8 cellular contexts compared by ENCODE assay signal in genomic region chr16:48383877-48384304, GRCh38. TPM values are rescaled to one million over a fixed set of nuclear protein-coding genes. Genes with fewer than 3 reads are reported as not detected.
DNase-seq lines count a peak whose midpoint lies in the region; ATAC-seq, FAIRE-seq and TF ChIP-seq lines count a peak whose summit lies in the region.

No MANE protein-coding gene starts in this region.

- FAIRE-seq in endothelial cell of umbilical vein (lab: Jason Lieb, UNC): peak; percentile 66

- H3K27ac ChIP-seq in heart left ventricle (peak overlapping the region; percentile 97 to 100 (median 99)), SU-DHL-6 (ENCODE audit: low read depth, low read length) (no peak overlapping the region), endothelial cell of umbilical vein (ENCODE audit: insufficient read depth, low read depth, low read length) (peak overlapping the region; percentile 65)

- H3K79me2 ChIP-seq in SU-DHL-6 (ENCODE audit: insufficient read depth, low read length) (peaks cover 56% of the 10 kb centered on the region), endothelial cell of umbilical vein (ENCODE audit: control insufficient read depth, insufficient read depth, low read length) (peaks cover 55% of the 10 kb centered on the region)

- intact Hi-C loops in heart left ventricle (cut with DNase I): loop anchor here in 8 of 10 donors (2.0 to 10.0 kb wide), 7 partner anchors 17 to 241 kb away; partner anchors contain the start of gene N4BP1 (in 2 of the 8)
- intact Hi-C loops in cardiac septum (cut with DNase I): loop anchor here (1.0 to 10.0 kb wide), 2 partner anchors 19 to 151 kb away; no protein-coding TSS in a partner anchor
- intact Hi-C loops in endothelial cell of umbilical vein (cut with micrococcal nuclease): loop anchor here (1.0 to 10.0 kb wide), 4 partner anchors 31 to 139 kb away; partner anchors contain the start of genes ABCC11 and LONP2
- intact Hi-C loops in natural killer cell (cut with micrococcal nuclease): loop anchor here (5.0 to 10.0 kb wide), 2 partner anchors 228 to 1549 kb away; partner anchors contain the start of genes C16orf87 and N4BP1

- H3K27me3 ChIP-seq in heart left ventricle: no peaks in the 10 kb centered on the region
- no peaks in the 10 kb centered on the region for H3K27me3 ChIP-seq in SU-DHL-6 (ENCODE audit: low read length)
- H3K27me3 ChIP-seq in endothelial cell of umbilical vein (ENCODE audit: control insufficient read depth in 2 of 2, insufficient read depth in 2 of 2, low read length in 2 of 2): no peaks in the 10 kb centered on the region

- H3K4me3 ChIP-seq in heart left ventricle (peak overlapping the region; percentile 65 to 99 (median 95)), SU-DHL-6 (ENCODE audit: insufficient read depth, low read length, poor library complexity, severe bottlenecking) (peak overlapping the region; percentile 76), endothelial cell of umbilical vein (replicated peaks in 1 of 3; ENCODE audit: insufficient read depth in 1 of 3, low read depth in 1 of 3, low read length in 3 of 3) (peak overlapping the region; percentile 64 to 99 (median 77))

- H3K36me3 ChIP-seq in heart left ventricle (no peaks in the 10 kb centered on the region), SU-DHL-6 (ENCODE audit: low read length) (no peaks in the 10 kb centered on the region), endothelial cell of umbilical vein (ENCODE audit: control insufficient read depth in 2 of 2, extremely low read depth in 1 of 2, insufficient read depth in 2 of 2, low read length in 2 of 2) (no peaks in the 10 kb centered on the region)

- no peaks in the 10 kb centered on the region for H3K27me3 Mint-ChIP-seq in natural killer cell (ENCODE audit: low read depth in 2 of 2)

- TF ChIP-seq CTCF in heart left ventricle (IDR thresholded peaks at IDR 0.05): no peak
- TF ChIP-seq CTCF in SU-DHL-6 (IDR thresholded peaks at IDR 0.05; ENCODE audit: insufficient read depth, low read length, poor library complexity, severe bottlenecking): no peak
- no peak for TF ChIP-seq CTCF in endothelial cell of umbilical vein (IDR thresholded peaks at IDR 0.05; ENCODE audit: extremely low read depth in 1 of 2, insufficient read depth in 1 of 2, low read depth in 1 of 2, low read length in 2 of 2)
- no peak for TF ChIP-seq CTCF in natural killer cell (IDR thresholded peaks at IDR 0.05)

- H3K9me3 ChIP-seq in heart left ventricle (no peaks in the 10 kb centered on the region), SU-DHL-6 (ENCODE audit: insufficient read depth, low read length) (no peaks in the 10 kb centered on the region), endothelial cell of umbilical vein (replicated peaks; ENCODE audit: control insufficient read depth, insufficient read depth, low read length) (no peaks in the 10 kb centered on the region)

- CTCF ChIA-PET in endothelial cell of umbilical vein (lab: Charles Lee): interaction anchor here (2.7 to 3.3 kb wide), 2 partner anchors 18 to 239 kb away, joined by 12 to 17 read pairs; no protein-coding TSS in a partner anchor

- H3K4me3 Mint-ChIP-seq in natural killer cell: peak overlapping the region; percentile 92

- H3K4me1 ChIP-seq in heart left ventricle (peaks cover 10 to 65% (median 37%) of the 10 kb centered on the region in 12 donors), endothelial cell of umbilical vein (ENCODE audit: control insufficient read depth, extremely low read depth, insufficient read depth, low read length) (peaks cover 18% of the 10 kb centered on the region)

- no peaks in the 10 kb centered on the region; the same call in 1 of the 2 replicates for H3F3A ChIP-seq in SU-DHL-6 (ENCODE audit: insufficient read depth)

- TF ChIP-seq POLR2A in heart left ventricle (IDR thresholded peaks at IDR 0.05) (no peak), endothelial cell of umbilical vein (IDR thresholded peaks at IDR 0.05; ENCODE audit: low read depth, low read length) (no peak)

- H4K20me1 ChIP-seq in SU-DHL-6 (ENCODE audit: low read depth, low read length): peaks cover 46% of the 10 kb centered on the region
- peaks cover 6% of the 10 kb centered on the region for H4K20me1 ChIP-seq in endothelial cell of umbilical vein (replicated peaks; ENCODE audit: control insufficient read depth, extremely low read depth, insufficient read depth, low read length)

- no peaks in the 10 kb centered on the region for H3K36me3 Mint-ChIP-seq in natural killer cell

- H3K9me3 Mint-ChIP-seq in natural killer cell: no peaks in the 10 kb centered on the region

- H3K9ac ChIP-seq in SU-DHL-6 (ENCODE audit: low read length) (peak overlapping the region; percentile 98), endothelial cell of umbilical vein (replicated peaks; ENCODE audit: extremely low read depth, insufficient read depth, low read length) (peak overlapping the region; percentile 88)

- dilution Hi-C loops in endothelial cell of umbilical vein (cut with MboI; ENCODE audit: extremely low pct_ligation_motif_present, low sequenced_read_pairs): no loop called here

- peak overlapping the region; percentile 92 for H3K4me2 ChIP-seq in SU-DHL-6 (ENCODE audit: low read depth, low read length, poor library complexity, severe bottlenecking)
- peak overlapping the region; percentile 98 for H3K4me2 ChIP-seq in endothelial cell of umbilical vein (ENCODE audit: insufficient read depth, low read length)

- H3K9me1 ChIP-seq in endothelial cell of umbilical vein (replicated peaks; ENCODE audit: control insufficient read depth, extremely low read depth, insufficient read depth, low read length): no peaks in the 10 kb centered on the region

- peaks cover 34 to 40% of the 10 kb centered on the region in 2 donors for H3K4me1 Mint-ChIP-seq in natural killer cell

- peak overlapping the region; percentile 85 to 89 for H3K27ac Mint-ChIP-seq in natural killer cell

- TSS peak; percentile 57 for BruUV-seq in endothelial cell of umbilical vein (replicated peaks; lab: Mats Ljungman, UMichigan)

- DNase-seq in heart left ventricle (no peak), cardiac septum (ENCODE audit: low spot score) (no peak), endothelial cell of umbilical vein (ENCODE audit: low read depth, low spot score) (peak; percentile 63), natural killer cell (no peak), mucosa of gallbladder (ENCODE audit: low spot score) (no peak)

- 0 to 3% (median 2%) methylated on average over 6 of the region's 6 CpGs for WGBS in heart left ventricle, 4 donors

- no peak overlapping the region for H2AFZ ChIP-seq in SU-DHL-6 (ENCODE audit: low read depth, low read length, severe bottlenecking)
- H2AFZ ChIP-seq in endothelial cell of umbilical vein (ENCODE audit: low read depth, low read length): no peak overlapping the region

- ATAC-seq in heart left ventricle: no peak
- no peak for ATAC-seq in natural killer cell
- no peak for ATAC-seq in GM18498 (IDR thresholded peaks at IDR 0.05; ENCODE audit: unreplicated experiment)
- no peak for ATAC-seq in HG03457 (IDR thresholded peaks at IDR 0.05; ENCODE audit: unreplicated experiment)

- POLR2A ChIA-PET in endothelial cell of umbilical vein (lab: Charles Lee): interaction anchor here (1.5 kb wide), 1 partner anchor 18 kb away, joined by 4 read pairs; no protein-coding TSS in a partner anchor

- no peaks in the 10 kb centered on the region for H3K9me2 ChIP-seq in SU-DHL-6 (replicated peaks; ENCODE audit: insufficient read depth, low read length)

TF ChIP-seq in endothelial cell of umbilical vein, 7 proteins besides CTCF, POLR2A, EP300 and RAD21:
- TF ChIP-seq FOS (IDR thresholded peaks at IDR 0.05; ENCODE audit: borderline replicate concordance, insufficient read depth, low read length) (no peak), POLR2AphosphoS5 (IDR thresholded peaks at IDR 0.05; ENCODE audit: insufficient read depth, low read depth, low read length) (no peak), MAX (IDR thresholded peaks at IDR 0.05; ENCODE audit: insufficient read depth, insufficient read length) (no peak), GATA2 (IDR thresholded peaks at IDR 0.05; ENCODE audit: insufficient read depth, insufficient read length, low read depth, low read length) (no peak), MYC (IDR thresholded peaks at IDR 0.05; ENCODE audit: low read depth, low read length) (no peak), JUN (IDR thresholded peaks at IDR 0.05; ENCODE audit: borderline replicate concordance, insufficient read depth, insufficient read length, low read depth) (no peak), EZH2 (IDR thresholded peaks at IDR 0.05; ENCODE audit: borderline replicate concordance, low read depth, low read length, severe bottlenecking) (no peak)
TF ChIP-seq in endothelial cell of umbilical vein: peak in this region for 0.

RNA-seq across cellular contexts. Expression of gene SIAH1, which starts 1.3 kb away (rescaled TPM):
- total RNA-seq in heart left ventricle: 10 to 100 TPM; 10.9 to 21.5 (median 15.5) TPM
- 10 to 100 TPM; 10.1 to 12.5 TPM for polyA plus RNA-seq in heart left ventricle
- total RNA-seq in cardiac septum: 13.8 TPM
- 19.9 and 21.3 TPM in 2 replicates for total RNA-seq in endothelial cell of umbilical vein
- 12.1 and 14.4 TPM in 2 replicates for polyA plus RNA-seq in endothelial cell of umbilical vein
- polyA plus RNA-seq in endothelial cell of umbilical vein (2011; cell fraction: cytosol; rRNA removed): 15.2 and 16.2 TPM in 2 replicates
- 25.9 and 27.0 TPM in 2 replicates for polyA plus RNA-seq in endothelial cell of umbilical vein (2011; cell fraction: nucleus; rRNA removed)
- 15.4 and 17.7 TPM in 2 replicates for polyA plus RNA-seq in endothelial cell of umbilical vein (2012)
- polyA minus RNA-seq in endothelial cell of umbilical vein: 28.6 TPM in 2 replicates
- polyA minus RNA-seq in endothelial cell of umbilical vein (2011; cell fraction: cytosol; rRNA and poly(A)+ RNA removed): 15.7 TPM
- polyA minus RNA-seq in endothelial cell of umbilical vein (2011; cell fraction: nucleus; rRNA and poly(A)+ RNA removed): 34.4 and 41.8 TPM in 2 replicates
- 10 to 100 TPM; 52.9 to 57.7 (median 55.5) TPM for total RNA-seq in natural killer cell
- 22.2 TPM for total RNA-seq in mucosa of gallbladder
